ENCODE assay signal across 9 cellular contexts in the genomic region with DNA sequence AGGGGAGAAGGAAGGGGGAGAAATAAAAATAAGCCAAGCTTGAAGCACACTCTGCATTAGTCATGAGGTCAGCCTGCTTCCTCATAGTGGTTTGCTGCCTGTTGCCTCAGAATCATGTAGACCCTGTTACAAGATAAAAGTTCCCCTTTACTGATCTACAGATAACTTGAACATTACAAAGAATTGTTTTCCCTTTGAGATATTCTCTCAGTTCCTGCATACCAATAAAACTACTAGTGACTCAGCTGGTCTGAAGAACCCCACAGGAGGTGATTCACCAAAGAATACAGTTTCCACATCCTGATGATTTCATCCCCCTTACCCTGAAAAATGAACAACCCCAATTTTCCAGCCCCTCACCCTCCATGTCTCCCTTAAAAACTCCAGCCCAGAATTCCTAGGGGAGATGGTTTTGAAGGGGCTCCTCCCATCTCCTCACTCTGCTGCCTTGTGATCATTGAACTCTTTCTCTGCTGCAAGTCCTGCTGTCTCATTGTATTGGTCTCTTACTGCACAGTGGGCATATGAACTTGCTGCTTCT. TPM values are rescaled to one million over a fixed set of nuclear protein-coding genes. Genes with fewer than 3 reads are reported as not detected.
A peak's percentile ranks its signal among the peaks of the same experiment; 100 is the strongest.
DNase-seq lines count a peak whose midpoint lies in the region; ATAC-seq and TF ChIP-seq lines count a peak whose summit lies in the region.
"Had no signal": no experiment of that assay in that cellular context is flagged by ENCODE, and none has a peak within 500 bp of the region (broad histone marks: within the 10 kb centered on the region; RNA-seq: fewer than 3 reads in every experiment).

No MANE protein-coding gene starts in this region.

- no peak for TF ChIP-seq CTCF in fibroblast of the aortic adventitia (IDR thresholded peaks at IDR 0.05; ENCODE audit: insufficient read depth, low read length)
- TF ChIP-seq CTCF in WTC11 (IDR thresholded peaks at IDR 0.05): no peak

- H3K36me3 Mint-ChIP-seq in WTC11: peaks cover 9% of the 10 kb centered on the region
- H3K36me3 Mint-ChIP-seq: T-cell had no signal

- peaks cover 49% of the 10 kb centered on the region for H3K4me1 ChIP-seq in ACC112 (ENCODE audit: control insufficient read depth, insufficient read depth, low read length, unreplicated experiment)

- POLR2A ChIA-PET in WTC11 (lab: Charles Lee): no interaction called here

- H3K4me3 Mint-ChIP-seq in WTC11: no peak overlapping the region
- H3K4me3 Mint-ChIP-seq: T-cell had no signal

- H3K36me3 ChIP-seq in ACC112 (ENCODE audit: insufficient read depth, low read length): 0 out of 2 replicates have a peak, but pooled peaks cover 15% of the 10 kb centered on the region

- H3K27me3 ChIP-seq in ACC112 (ENCODE audit: insufficient read depth, low read length): no peaks in the 10 kb centered on the region

- H2AFZ ChIP-seq in ACC112 (ENCODE audit: low read length, unreplicated experiment): peak overlapping the region; percentile 30

- peaks cover 5% of the 10 kb centered on the region; the same call in 1 of the 2 replicates for H3K4me1 Mint-ChIP-seq in WTC11
- H3K4me1 Mint-ChIP-seq: T-cell had no signal

- peak; percentile 19 for DNase-seq in H4 (ENCODE audit: low spot score)
- peak; percentile 41 for DNase-seq in SKM-1 treated with dmso at 0.1 percent for 144 hours (lab: John Stamatoyannopoulos, UW; ENCODE audit: unreplicated experiment)
- DNase-seq in fibroblast of the aortic adventitia (ENCODE audit: low read depth): peak; percentile 97
- no peak for DNase-seq in WTC11 (ENCODE audit: low spot score)
- DNase-seq in DMS 273 treated with DMSO at 0.1 percent for 48 hours (lab: John Stamatoyannopoulos, UW): no peak
- DNase-seq: T-cell had no signal

- H3K27ac Mint-ChIP-seq in WTC11: no peak overlapping the region
- H3K27ac Mint-ChIP-seq: T-cell had no signal

- H3K27me3 Mint-ChIP-seq in WTC11 (ENCODE audit: low read depth): no peaks in the 10 kb centered on the region; the same call in 1 of the 2 replicates

- H3K79me2 ChIP-seq in ACC112 (ENCODE audit: control insufficient read depth, insufficient read depth, low read length, unreplicated experiment): no peaks in the 10 kb centered on the region

- CTCF ChIA-PET in WTC11 (lab: Charles Lee): no interaction called here

- no peak for ATAC-seq in HG03521 (IDR thresholded peaks at IDR 0.05; ENCODE audit: unreplicated experiment)
- no peak for ATAC-seq in WTC11
- no peak for ATAC-seq in GM21423 (IDR thresholded peaks at IDR 0.05; ENCODE audit: unreplicated experiment)

- H3K9me3 Mint-ChIP-seq in WTC11: peaks cover 30% of the 10 kb centered on the region

- H3K27ac ChIP-seq in ACC112 (ENCODE audit: low read depth, low read length): peak overlapping the region; percentile 99

- 0 out of 2 replicates have a peak overlapping the region, but pooled peaks have one; percentile 46 for H3K4me3 ChIP-seq in ACC112 (ENCODE audit: low read depth, low read length)
- H3K4me3 ChIP-seq in fibroblast of the aortic adventitia (ENCODE audit: low read depth, low read length): no peak overlapping the region

TF ChIP-seq in WTC11, 78 proteins besides CTCF, POLR2A, EP300 and RAD21 (continues in another document):
- TF ChIP-seq, protein P1, sequence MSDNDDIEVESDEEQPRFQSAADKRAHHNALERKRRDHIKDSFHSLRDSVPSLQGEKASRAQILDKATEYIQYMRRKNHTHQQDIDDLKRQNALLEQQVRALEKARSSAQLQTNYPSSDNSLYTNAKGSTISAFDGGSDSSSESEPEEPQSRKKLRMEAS (CRISPR knock-in tag; IDR thresholded peaks at IDR 0.05): no peak
- TF ChIP-seq ZNF232 (CRISPR knock-in tag; IDR thresholded peaks at IDR 0.05): no peak
- TF ChIP-seq, protein P2, sequence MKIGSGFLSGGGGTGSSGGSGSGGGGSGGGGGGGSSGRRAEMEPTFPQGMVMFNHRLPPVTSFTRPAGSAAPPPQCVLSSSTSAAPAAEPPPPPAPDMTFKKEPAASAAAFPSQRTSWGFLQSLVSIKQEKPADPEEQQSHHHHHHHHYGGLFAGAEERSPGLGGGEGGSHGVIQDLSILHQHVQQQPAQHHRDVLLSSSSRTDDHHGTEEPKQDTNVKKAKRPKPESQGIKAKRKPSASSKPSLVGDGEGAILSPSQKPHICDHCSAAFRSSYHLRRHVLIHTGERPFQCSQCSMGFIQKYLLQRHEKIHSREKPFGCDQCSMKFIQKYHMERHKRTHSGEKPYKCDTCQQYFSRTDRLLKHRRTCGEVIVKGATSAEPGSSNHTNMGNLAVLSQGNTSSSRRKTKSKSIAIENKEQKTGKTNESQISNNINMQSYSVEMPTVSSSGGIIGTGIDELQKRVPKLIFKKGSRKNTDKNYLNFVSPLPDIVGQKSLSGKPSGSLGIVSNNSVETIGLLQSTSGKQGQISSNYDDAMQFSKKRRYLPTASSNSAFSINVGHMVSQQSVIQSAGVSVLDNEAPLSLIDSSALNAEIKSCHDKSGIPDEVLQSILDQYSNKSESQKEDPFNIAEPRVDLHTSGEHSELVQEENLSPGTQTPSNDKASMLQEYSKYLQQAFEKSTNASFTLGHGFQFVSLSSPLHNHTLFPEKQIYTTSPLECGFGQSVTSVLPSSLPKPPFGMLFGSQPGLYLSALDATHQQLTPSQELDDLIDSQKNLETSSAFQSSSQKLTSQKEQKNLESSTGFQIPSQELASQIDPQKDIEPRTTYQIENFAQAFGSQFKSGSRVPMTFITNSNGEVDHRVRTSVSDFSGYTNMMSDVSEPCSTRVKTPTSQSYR (CRISPR knock-in tag; IDR thresholded peaks at IDR 0.05): no peak
- TF ChIP-seq, protein P3, sequence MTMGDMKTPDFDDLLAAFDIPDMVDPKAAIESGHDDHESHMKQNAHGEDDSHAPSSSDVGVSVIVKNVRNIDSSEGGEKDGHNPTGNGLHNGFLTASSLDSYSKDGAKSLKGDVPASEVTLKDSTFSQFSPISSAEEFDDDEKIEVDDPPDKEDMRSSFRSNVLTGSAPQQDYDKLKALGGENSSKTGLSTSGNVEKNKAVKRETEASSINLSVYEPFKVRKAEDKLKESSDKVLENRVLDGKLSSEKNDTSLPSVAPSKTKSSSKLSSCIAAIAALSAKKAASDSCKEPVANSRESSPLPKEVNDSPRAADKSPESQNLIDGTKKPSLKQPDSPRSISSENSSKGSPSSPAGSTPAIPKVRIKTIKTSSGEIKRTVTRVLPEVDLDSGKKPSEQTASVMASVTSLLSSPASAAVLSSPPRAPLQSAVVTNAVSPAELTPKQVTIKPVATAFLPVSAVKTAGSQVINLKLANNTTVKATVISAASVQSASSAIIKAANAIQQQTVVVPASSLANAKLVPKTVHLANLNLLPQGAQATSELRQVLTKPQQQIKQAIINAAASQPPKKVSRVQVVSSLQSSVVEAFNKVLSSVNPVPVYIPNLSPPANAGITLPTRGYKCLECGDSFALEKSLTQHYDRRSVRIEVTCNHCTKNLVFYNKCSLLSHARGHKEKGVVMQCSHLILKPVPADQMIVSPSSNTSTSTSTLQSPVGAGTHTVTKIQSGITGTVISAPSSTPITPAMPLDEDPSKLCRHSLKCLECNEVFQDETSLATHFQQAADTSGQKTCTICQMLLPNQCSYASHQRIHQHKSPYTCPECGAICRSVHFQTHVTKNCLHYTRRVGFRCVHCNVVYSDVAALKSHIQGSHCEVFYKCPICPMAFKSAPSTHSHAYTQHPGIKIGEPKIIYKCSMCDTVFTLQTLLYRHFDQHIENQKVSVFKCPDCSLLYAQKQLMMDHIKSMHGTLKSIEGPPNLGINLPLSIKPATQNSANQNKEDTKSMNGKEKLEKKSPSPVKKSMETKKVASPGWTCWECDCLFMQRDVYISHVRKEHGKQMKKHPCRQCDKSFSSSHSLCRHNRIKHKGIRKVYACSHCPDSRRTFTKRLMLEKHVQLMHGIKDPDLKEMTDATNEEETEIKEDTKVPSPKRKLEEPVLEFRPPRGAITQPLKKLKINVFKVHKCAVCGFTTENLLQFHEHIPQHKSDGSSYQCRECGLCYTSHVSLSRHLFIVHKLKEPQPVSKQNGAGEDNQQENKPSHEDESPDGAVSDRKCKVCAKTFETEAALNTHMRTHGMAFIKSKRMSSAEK (CRISPR knock-in tag; IDR thresholded peaks at IDR 0.05; ENCODE audit: borderline replicate concordance): no peak
- TF ChIP-seq, protein P4, sequence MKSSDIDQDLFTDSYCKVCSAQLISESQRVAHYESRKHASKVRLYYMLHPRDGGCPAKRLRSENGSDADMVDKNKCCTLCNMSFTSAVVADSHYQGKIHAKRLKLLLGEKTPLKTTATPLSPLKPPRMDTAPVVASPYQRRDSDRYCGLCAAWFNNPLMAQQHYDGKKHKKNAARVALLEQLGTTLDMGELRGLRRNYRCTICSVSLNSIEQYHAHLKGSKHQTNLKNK (CRISPR knock-in tag; IDR thresholded peaks at IDR 0.05): no peak
- TF ChIP-seq ZNF219 (CRISPR knock-in tag; IDR thresholded peaks at IDR 0.05; ENCODE audit: borderline replicate concordance): no peak
- TF ChIP-seq, protein P5, sequence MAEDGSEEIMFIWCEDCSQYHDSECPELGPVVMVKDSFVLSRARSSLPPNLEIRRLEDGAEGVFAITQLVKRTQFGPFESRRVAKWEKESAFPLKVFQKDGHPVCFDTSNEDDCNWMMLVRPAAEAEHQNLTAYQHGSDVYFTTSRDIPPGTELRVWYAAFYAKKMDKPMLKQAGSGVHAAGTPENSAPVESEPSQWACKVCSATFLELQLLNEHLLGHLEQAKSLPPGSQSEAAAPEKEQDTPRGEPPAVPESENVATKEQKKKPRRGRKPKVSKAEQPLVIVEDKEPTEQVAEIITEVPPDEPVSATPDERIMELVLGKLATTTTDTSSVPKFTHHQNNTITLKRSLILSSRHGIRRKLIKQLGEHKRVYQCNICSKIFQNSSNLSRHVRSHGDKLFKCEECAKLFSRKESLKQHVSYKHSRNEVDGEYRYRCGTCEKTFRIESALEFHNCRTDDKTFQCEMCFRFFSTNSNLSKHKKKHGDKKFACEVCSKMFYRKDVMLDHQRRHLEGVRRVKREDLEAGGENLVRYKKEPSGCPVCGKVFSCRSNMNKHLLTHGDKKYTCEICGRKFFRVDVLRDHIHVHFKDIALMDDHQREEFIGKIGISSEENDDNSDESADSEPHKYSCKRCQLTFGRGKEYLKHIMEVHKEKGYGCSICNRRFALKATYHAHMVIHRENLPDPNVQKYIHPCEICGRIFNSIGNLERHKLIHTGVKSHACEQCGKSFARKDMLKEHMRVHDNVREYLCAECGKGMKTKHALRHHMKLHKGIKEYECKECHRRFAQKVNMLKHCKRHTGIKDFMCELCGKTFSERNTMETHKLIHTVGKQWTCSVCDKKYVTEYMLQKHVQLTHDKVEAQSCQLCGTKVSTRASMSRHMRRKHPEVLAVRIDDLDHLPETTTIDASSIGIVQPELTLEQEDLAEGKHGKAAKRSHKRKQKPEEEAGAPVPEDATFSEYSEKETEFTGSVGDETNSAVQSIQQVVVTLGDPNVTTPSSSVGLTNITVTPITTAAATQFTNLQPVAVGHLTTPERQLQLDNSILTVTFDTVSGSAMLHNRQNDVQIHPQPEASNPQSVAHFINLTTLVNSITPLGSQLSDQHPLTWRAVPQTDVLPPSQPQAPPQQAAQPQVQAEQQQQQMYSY (CRISPR knock-in tag; IDR thresholded peaks at IDR 0.05): no peak

RNA-seq across cellular contexts. Expression of a gene that starts 31.5 kb away (rescaled TPM):
- 34.9 and 39.6 TPM in 2 replicates for total RNA-seq in H4 (2014; rRNA removed; shearing (Covaris generic))
- total RNA-seq in fibroblast of the aortic adventitia (ENCODE audit: low replicate concordance) (174 and 455 TPM in 2 replicates), WTC11 (2021) (1.1 to 3.0 TPM (median 1.2 TPM) in 3 replicates)

Comparison
In these comparisons a context has a peak if more than half of its experiments do, and no peak if none do; other contexts are left out.
1. DNase-seq: peak in H4 (single experiment), SKM-1 treated with dmso at 0.1 percent for 144 hours (single experiment) and fibroblast of the aortic adventitia (single experiment); none in WTC11 (single experiment) and DMS 273 treated with DMSO at 0.1 percent for 48 hours (single experiment).